24 cellular contexts compared by ENCODE assay signal in genomic region chr17:67730706-67731105, GRCh38.
"Had no signal": no experiment of that assay in that cellular context is flagged by ENCODE, and none has a peak within 500 bp of the region (broad histone marks: within the 10 kb centered on the region; RNA-seq: fewer than 3 reads in every experiment).

No MANE protein-coding gene starts in this region.

- FAIRE-seq: colon, endothelial cell of umbilical vein, frontal cortex, islet of Langerhans, keratinocyte had no signal

- H3K4me1 Mint-ChIP-seq: mesothelial cell of epicardium had no signal

- H3K9me3 ChIP-seq: esophagus muscularis mucosa, gastroesophageal sphincter, lower lobe of right lung, mucosa of descending colon had no signal

- H3K4me3 ChIP-seq: esophagus muscularis mucosa, gastroesophageal sphincter, heart right ventricle, left lung, lower lobe of right lung, mucosa of descending colon had no signal

- H3K9me3 Mint-ChIP-seq: effector memory CD8-positive, alpha-beta T cell; naive thymus-derived CD4-positive, alpha-beta T cell had no signal

- H3K4me1 ChIP-seq: esophagus muscularis mucosa, foreskin keratinocyte, gastroesophageal sphincter, heart right ventricle, left lung, lower lobe of right lung had no signal

- H3K27me3 ChIP-seq: esophagus muscularis mucosa, foreskin keratinocyte, gastroesophageal sphincter, heart right ventricle, left lung had no signal

- H3K27ac ChIP-seq: esophagus muscularis mucosa, foreskin keratinocyte, gastroesophageal sphincter, heart right ventricle, left lung, lower lobe of right lung had no signal

- H3K4me3 Mint-ChIP-seq: dendritic cell treated with granulocyte-macrophage colony-stimulating factor and Interleukin-4, amounts not matched to agents 40 ng/mL and 50 ng/mL, for 4 days; effector memory CD8-positive, alpha-beta T cell; mesothelial cell of epicardium; naive thymus-derived CD4-positive, alpha-beta T cell had no signal

- H3K27me3 Mint-ChIP-seq: dendritic cell treated with granulocyte-macrophage colony-stimulating factor and Interleukin-4, amounts not matched to agents 40 ng/mL and 50 ng/mL, for 4 days; effector memory CD8-positive, alpha-beta T cell; naive thymus-derived CD4-positive, alpha-beta T cell had no signal

- DNase-seq: cortex of kidney; effector CD8-positive, alpha-beta T cell; effector memory CD8-positive, alpha-beta T cell; foreskin keratinocyte; glutamatergic neuron; head of caudate nucleus; heart right ventricle; hippocampal formation; left cardiac atrium; left lung; left ventricle myocardium superior; lower lobe of right lung; mesenchymal stem cell; mucosa of descending colon; naive thymus-derived CD4-positive, alpha-beta T cell had no signal

- H3K27ac Mint-ChIP-seq: dendritic cell treated with granulocyte-macrophage colony-stimulating factor and Interleukin-4, amounts not matched to agents 40 ng/mL and 50 ng/mL, for 4 days; effector memory CD8-positive, alpha-beta T cell; mesothelial cell of epicardium had no signal
